Comparison of ENCODE assay signal across 1 cellular context in genomic region chr10:102675887-102676616, GRCh38.
TF ChIP-seq lines count a peak whose summit lies in the region.

No MANE protein-coding gene starts in this region.

TF ChIP-seq in GM23338, 12 proteins besides CTCF, POLR2A, EP300 and RAD21 (continued from another document):
- no peak for TF ChIP-seq NANOG (IDR thresholded peaks at IDR 0.05; ENCODE audit: borderline replicate concordance)
- TF ChIP-seq STAT1 (IDR thresholded peaks at IDR 0.05; ENCODE audit: unreplicated experiment): no peak
- no peak for TF ChIP-seq ZNF331 (CRISPR knock-in tag; IDR thresholded peaks at IDR 0.05; ENCODE audit: low read depth)
- no peak for TF ChIP-seq EZH2phosphoT487 (IDR thresholded peaks at IDR 0.05; ENCODE audit: unreplicated experiment)
- TF ChIP-seq CREB1 (CRISPR knock-in tag; IDR thresholded peaks at IDR 0.05; ENCODE audit: low read depth): no peak
- TF ChIP-seq, protein P1, sequence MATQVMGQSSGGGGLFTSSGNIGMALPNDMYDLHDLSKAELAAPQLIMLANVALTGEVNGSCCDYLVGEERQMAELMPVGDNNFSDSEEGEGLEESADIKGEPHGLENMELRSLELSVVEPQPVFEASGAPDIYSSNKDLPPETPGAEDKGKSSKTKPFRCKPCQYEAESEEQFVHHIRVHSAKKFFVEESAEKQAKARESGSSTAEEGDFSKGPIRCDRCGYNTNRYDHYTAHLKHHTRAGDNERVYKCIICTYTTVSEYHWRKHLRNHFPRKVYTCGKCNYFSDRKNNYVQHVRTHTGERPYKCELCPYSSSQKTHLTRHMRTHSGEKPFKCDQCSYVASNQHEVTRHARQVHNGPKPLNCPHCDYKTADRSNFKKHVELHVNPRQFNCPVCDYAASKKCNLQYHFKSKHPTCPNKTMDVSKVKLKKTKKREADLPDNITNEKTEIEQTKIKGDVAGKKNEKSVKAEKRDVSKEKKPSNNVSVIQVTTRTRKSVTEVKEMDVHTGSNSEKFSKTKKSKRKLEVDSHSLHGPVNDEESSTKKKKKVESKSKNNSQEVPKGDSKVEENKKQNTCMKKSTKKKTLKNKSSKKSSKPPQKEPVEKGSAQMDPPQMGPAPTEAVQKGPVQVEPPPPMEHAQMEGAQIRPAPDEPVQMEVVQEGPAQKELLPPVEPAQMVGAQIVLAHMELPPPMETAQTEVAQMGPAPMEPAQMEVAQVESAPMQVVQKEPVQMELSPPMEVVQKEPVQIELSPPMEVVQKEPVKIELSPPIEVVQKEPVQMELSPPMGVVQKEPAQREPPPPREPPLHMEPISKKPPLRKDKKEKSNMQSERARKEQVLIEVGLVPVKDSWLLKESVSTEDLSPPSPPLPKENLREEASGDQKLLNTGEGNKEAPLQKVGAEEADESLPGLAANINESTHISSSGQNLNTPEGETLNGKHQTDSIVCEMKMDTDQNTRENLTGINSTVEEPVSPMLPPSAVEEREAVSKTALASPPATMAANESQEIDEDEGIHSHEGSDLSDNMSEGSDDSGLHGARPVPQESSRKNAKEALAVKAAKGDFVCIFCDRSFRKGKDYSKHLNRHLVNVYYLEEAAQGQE (IDR thresholded peaks at IDR 0.05; ENCODE audit: unreplicated experiment): no peak
- no peak for TF ChIP-seq EZH2 (IDR thresholded peaks at IDR 0.05; ENCODE audit: low read depth, unreplicated experiment)
- no peak for TF ChIP-seq JUNB (IDR thresholded peaks at IDR 0.05; ENCODE audit: unreplicated experiment)
- no peak for TF ChIP-seq ETS1 (IDR thresholded peaks at IDR 0.05)
